8 cellular contexts compared by ENCODE assay signal in the genomic region with DNA sequence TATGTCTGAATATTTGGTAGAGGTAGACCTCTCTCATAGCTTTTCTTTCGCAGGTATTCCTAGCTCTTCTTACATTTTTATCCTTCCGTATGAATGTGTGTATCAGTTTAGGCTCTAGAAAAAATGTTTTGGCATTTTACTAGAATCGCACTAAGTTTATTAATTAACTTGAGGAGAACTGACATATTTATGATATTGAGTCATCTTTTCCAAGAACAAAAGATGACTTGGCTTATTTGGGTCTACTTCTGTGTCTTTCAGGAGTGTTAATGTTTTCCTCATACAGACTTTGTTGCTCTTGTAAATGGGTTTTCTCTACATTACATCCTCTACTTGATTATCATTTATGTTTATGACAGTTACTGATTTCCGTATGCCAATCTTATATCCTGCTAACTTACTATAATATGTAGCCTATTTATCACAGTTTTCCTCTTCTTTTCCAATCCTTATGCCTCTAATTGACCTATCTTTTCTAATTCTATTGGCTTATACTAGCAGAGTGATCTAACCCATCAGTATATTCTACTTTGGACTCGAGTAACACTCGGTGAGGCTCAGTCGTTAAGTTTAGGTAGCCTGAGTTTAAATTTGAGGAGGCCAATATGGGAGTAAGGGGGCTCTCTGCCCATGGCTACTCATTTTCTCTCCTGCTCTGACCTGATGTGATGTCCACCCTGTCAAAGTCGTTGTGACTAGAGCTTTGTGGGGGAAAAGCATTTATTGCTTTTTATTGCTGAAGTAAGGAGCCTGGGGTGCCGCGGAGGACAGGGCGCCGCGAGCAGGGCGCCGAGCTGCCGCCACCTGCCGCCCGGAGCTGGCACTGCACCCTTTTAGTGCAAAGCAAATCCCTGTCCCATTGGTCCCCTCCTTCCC. TPM values are rescaled to one million over a fixed set of nuclear protein-coding genes. Genes with fewer than 3 reads are reported as not detected.
DNase-seq lines count a peak whose midpoint lies in the region; ATAC-seq and TF ChIP-seq lines count a peak whose summit lies in the region.

No MANE protein-coding gene starts in this region.

- DNase-seq in CD4-positive, alpha-beta memory T cell, result peak; percentile 67 to 73 (median 70)
- DNase-seq in HPDE6-E6E7 (ENCODE audit: extremely low spot score) (peak; percentile 58), OCI-M1 (lab: John Stamatoyannopoulos, UW) (peak; percentile 73), activated T-cell treated with anti-CD3 and anti-CD28 coated beads for 24 hours (ENCODE audit: low read depth) (peak; percentile 64), epithelial cell of proximal tubule (ENCODE audit: low read depth) (peak; percentile 52), naive B cell (peak; percentile 70)
- DNase-seq in stimulated activated CD8-positive, alpha-beta memory T cell treated with anti-CD3 and anti-CD28 coated beads, Interleukin-7, amount 100 ng/mL, for 1 hour (ENCODE audit: low read depth in 2 of 2), result peak; percentile 53 to 61

- peaks cover 4% of the 10 kb centered on the region for H3K4me1 ChIP-seq in CD4-positive, alpha-beta memory T cell (ENCODE audit: insufficient read depth, low read length)

- H3K4me1 Mint-ChIP-seq in CD4-positive, alpha-beta memory T cell, result peaks cover 0 to 6% (median under 1%) of the 10 kb centered on the region in 4 donors
- H3K4me1 Mint-ChIP-seq in naive B cell, result peaks cover 0 to 6% (median 4%) of the 10 kb centered on the region in 3 donors

- intact Hi-C loops in CD4-positive, alpha-beta memory T cell (cut with micrococcal nuclease), result loop anchor here (1.0 to 5.0 kb wide), 6 partner anchors 49 to 215 kb away; no protein-coding TSS in a partner anchor

- H3K27me3 ChIP-seq in CD4-positive, alpha-beta memory T cell (ENCODE audit: insufficient read depth, low read length), result no peaks in the 10 kb centered on the region

- POLR2A ChIA-PET in CD4-positive, alpha-beta memory T cell (lab: Charles Lee; ENCODE audit: partially characterized antibody), result interaction anchor here (0.7 to 3.7 kb wide), 16 partner anchors 9 to 112 kb away, joined by 3 to 24 read pairs (median 4); a partner anchor contains a TSS

- H3K36me3 Mint-ChIP-seq in CD4-positive, alpha-beta memory T cell, result peaks cover 4 to 6% of the 10 kb centered on the region in 2 donors
- no peaks in the 10 kb centered on the region for H3K36me3 Mint-ChIP-seq in naive B cell

- H3K4me3 ChIP-seq in CD4-positive, alpha-beta memory T cell (ENCODE audit: low read length in 2 of 2), result no peak overlapping the region
- peak overlapping the region; percentile 38 for H3K4me3 ChIP-seq in epithelial cell of proximal tubule (ENCODE audit: low read depth, low read length)

- CTCF ChIA-PET in CD4-positive, alpha-beta memory T cell (lab: Charles Lee; ENCODE audit: partially characterized antibody), result interaction anchor here (0.6 to 8.1 kb wide), 47 partner anchors 8 to 212 kb away, joined by 3 to 126 read pairs (median 7); a partner anchor contains a TSS

- no peak overlapping the region for H3K27ac ChIP-seq in CD4-positive, alpha-beta memory T cell (ENCODE audit: low read depth, low read length)

- H3K36me3 ChIP-seq in CD4-positive, alpha-beta memory T cell (ENCODE audit: insufficient read depth, low read length), result peaks cover 5% of the 10 kb centered on the region

- ATAC-seq in naive B cell (ENCODE audit: low read depth in 2 of 2) (peak; percentile 93 to 99), HG03039 (IDR thresholded peaks at IDR 0.05; ENCODE audit: unreplicated experiment) (no peak)

- H3K27ac Mint-ChIP-seq in CD4-positive, alpha-beta memory T cell, result peak overlapping the region in 1 of 7 donors; percentile 55
- no peak overlapping the region for H3K27ac Mint-ChIP-seq in naive B cell

- no peaks in the 10 kb centered on the region for H3K9me3 ChIP-seq in CD4-positive, alpha-beta memory T cell (ENCODE audit: control insufficient read depth in 1 of 2, low read length in 2 of 2)

- peaks cover 0 to 1% of the 10 kb centered on the region in 2 donors for H3K27me3 Mint-ChIP-seq in CD4-positive, alpha-beta memory T cell
- peaks cover 4 to 21% (median 18%) of the 10 kb centered on the region in 3 donors for H3K27me3 Mint-ChIP-seq in naive B cell

- no peaks in the 10 kb centered on the region for H3K9me3 Mint-ChIP-seq in CD4-positive, alpha-beta memory T cell
- H3K9me3 Mint-ChIP-seq in naive B cell, result no peaks in the 10 kb centered on the region

- no peak overlapping the region for H3K4me3 Mint-ChIP-seq in CD4-positive, alpha-beta memory T cell
- H3K4me3 Mint-ChIP-seq in naive B cell, result peak overlapping the region in 1 of 8 donors; percentile 40

- TF ChIP-seq CTCF in epithelial cell of proximal tubule (conservative IDR thresholded peaks at IDR 0.05; ENCODE audit: low read depth, low read length), result peak; percentile 94

RNA-seq across cellular contexts. Expression of a gene that starts 20.0 kb away (rescaled TPM):
- 10 to 100 TPM; 12.7 to 14.6 TPM for total RNA-seq in CD4-positive, alpha-beta memory T cell
- polyA plus RNA-seq in CD4-positive, alpha-beta memory T cell, result 10 to 100 TPM; 14.3 to 45.8 TPM
- total RNA-seq in epithelial cell of proximal tubule, result 0.36 and 0.52 TPM in 2 replicates
- polyA plus RNA-seq in naive B cell (ENCODE audit: low read depth in 6 of 6), result not detected

RNA-seq across cellular contexts. Expression of a gene that starts 37.8 kb away (rescaled TPM):
- 1 to 10 TPM; 3.3 to 3.6 TPM for total RNA-seq in CD4-positive, alpha-beta memory T cell
- polyA plus RNA-seq in CD4-positive, alpha-beta memory T cell, result 1 to 10 TPM in 1 of 2 donors, under 1 TPM in 1; 0.95 to 2.4 TPM
- 1.4 and 2.9 TPM in 2 replicates for total RNA-seq in epithelial cell of proximal tubule
- 1 to 10 TPM in 1 of 6 donors, under 1 TPM in 4, not detected in 1; 0.22 to 1.0 (median 0.48) TPM for polyA plus RNA-seq in naive B cell (ENCODE audit: low read depth in 6 of 6)
